Comparison of ENCODE assay signal across 1 cellular context in the genomic region with DNA sequence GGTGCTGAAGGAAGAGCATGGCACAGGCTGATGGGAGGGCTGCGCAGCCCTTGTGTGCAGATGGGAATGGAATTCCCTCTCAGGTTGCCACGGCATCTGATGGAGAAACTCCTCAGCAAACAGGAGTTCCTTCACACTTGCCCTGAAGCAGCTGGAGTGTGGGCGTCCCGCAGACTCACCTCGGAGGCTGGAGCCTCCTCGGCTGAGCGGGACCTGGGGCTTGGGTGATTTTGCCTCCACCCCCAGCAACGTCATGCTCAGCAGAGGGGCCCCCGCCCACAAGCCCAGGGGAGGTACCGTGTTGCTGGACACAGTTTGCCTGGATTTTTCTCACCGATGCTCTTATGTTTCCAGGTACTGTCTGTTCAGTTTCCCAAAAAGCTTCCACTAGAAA.
TF ChIP-seq lines count a peak whose summit lies in the region.

No MANE protein-coding gene starts in this region.

TF ChIP-seq in K562, 482 proteins besides CTCF, POLR2A, EP300 and RAD21 (continued from another document):
- TF ChIP-seq, protein P1, sequence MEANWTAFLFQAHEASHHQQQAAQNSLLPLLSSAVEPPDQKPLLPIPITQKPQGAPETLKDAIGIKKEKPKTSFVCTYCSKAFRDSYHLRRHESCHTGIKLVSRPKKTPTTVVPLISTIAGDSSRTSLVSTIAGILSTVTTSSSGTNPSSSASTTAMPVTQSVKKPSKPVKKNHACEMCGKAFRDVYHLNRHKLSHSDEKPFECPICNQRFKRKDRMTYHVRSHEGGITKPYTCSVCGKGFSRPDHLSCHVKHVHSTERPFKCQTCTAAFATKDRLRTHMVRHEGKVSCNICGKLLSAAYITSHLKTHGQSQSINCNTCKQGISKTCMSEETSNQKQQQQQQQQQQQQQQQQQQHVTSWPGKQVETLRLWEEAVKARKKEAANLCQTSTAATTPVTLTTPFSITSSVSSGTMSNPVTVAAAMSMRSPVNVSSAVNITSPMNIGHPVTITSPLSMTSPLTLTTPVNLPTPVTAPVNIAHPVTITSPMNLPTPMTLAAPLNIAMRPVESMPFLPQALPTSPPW (CRISPR knock-in tag; IDR thresholded peaks at IDR 0.05): peak; percentile 46; the same call in 1 of the 2 replicates
- no peak for TF ChIP-seq ZNF347 (CRISPR knock-in tag; IDR thresholded peaks at IDR 0.05; ENCODE audit: low read depth)
- TF ChIP-seq, protein P2, sequence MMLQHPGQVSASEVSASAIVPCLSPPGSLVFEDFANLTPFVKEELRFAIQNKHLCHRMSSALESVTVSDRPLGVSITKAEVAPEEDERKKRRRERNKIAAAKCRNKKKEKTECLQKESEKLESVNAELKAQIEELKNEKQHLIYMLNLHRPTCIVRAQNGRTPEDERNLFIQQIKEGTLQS (IDR thresholded peaks at IDR 0.05): no peak
- TF ChIP-seq, protein P2 (CRISPR knock-in tag; conservative IDR thresholded peaks at IDR 0.05): no peak
- no peak for TF ChIP-seq ZNF253 (CRISPR knock-in tag; conservative IDR thresholded peaks at IDR 0.05)
- TF ChIP-seq, protein P3, sequence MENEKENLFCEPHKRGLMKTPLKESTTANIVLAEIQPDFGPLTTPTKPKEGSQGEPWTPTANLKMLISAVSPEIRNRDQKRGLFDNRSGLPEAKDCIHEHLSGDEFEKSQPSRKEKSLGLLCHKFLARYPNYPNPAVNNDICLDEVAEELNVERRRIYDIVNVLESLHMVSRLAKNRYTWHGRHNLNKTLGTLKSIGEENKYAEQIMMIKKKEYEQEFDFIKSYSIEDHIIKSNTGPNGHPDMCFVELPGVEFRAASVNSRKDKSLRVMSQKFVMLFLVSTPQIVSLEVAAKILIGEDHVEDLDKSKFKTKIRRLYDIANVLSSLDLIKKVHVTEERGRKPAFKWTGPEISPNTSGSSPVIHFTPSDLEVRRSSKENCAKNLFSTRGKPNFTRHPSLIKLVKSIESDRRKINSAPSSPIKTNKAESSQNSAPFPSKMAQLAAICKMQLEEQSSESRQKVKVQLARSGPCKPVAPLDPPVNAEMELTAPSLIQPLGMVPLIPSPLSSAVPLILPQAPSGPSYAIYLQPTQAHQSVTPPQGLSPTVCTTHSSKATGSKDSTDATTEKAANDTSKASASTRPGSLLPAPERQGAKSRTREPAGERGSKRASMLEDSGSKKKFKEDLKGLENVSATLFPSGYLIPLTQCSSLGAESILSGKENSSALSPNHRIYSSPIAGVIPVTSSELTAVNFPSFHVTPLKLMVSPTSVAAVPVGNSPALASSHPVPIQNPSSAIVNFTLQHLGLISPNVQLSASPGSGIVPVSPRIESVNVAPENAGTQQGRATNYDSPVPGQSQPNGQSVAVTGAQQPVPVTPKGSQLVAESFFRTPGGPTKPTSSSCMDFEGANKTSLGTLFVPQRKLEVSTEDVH (IDR thresholded peaks at IDR 0.05; ENCODE audit: low read depth, partially characterized antibody): no peak
- TF ChIP-seq ETS2 (tag; IDR thresholded peaks at IDR 0.05; ENCODE audit: borderline replicate concordance, poor library complexity, severe bottlenecking): no peak
- TF ChIP-seq, protein P4, sequence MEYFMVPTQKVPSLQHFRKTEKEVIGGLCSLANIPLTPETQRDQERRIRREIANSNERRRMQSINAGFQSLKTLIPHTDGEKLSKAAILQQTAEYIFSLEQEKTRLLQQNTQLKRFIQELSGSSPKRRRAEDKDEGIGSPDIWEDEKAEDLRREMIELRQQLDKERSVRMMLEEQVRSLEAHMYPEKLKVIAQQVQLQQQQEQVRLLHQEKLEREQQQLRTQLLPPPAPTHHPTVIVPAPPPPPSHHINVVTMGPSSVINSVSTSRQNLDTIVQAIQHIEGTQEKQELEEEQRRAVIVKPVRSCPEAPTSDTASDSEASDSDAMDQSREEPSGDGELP (CRISPR knock-in tag; IDR thresholded peaks at IDR 0.05; ENCODE audit: borderline replicate concordance): no peak
- TF ChIP-seq, protein P5, sequence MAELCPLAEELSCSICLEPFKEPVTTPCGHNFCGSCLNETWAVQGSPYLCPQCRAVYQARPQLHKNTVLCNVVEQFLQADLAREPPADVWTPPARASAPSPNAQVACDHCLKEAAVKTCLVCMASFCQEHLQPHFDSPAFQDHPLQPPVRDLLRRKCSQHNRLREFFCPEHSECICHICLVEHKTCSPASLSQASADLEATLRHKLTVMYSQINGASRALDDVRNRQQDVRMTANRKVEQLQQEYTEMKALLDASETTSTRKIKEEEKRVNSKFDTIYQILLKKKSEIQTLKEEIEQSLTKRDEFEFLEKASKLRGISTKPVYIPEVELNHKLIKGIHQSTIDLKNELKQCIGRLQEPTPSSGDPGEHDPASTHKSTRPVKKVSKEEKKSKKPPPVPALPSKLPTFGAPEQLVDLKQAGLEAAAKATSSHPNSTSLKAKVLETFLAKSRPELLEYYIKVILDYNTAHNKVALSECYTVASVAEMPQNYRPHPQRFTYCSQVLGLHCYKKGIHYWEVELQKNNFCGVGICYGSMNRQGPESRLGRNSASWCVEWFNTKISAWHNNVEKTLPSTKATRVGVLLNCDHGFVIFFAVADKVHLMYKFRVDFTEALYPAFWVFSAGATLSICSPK (IDR thresholded peaks at IDR 0.05; ENCODE audit: borderline replicate concordance): no peak
- no peak for TF ChIP-seq MED1 (CRISPR knock-in tag; IDR thresholded peaks at IDR 0.05; ENCODE audit: borderline replicate concordance)
- TF ChIP-seq HIVEP1 (CRISPR knock-in tag; IDR thresholded peaks at IDR 0.05): no peak
- TF ChIP-seq GABPA (tag; conservative IDR thresholded peaks at IDR 0.05; ENCODE audit: low read depth): no peak
- TF ChIP-seq CBX8 (IDR thresholded peaks at IDR 0.05; ENCODE audit: borderline replicate concordance, extremely low read depth, low read depth, low read length, poor library complexity, severe bottlenecking): no peak
- TF ChIP-seq, protein P6, sequence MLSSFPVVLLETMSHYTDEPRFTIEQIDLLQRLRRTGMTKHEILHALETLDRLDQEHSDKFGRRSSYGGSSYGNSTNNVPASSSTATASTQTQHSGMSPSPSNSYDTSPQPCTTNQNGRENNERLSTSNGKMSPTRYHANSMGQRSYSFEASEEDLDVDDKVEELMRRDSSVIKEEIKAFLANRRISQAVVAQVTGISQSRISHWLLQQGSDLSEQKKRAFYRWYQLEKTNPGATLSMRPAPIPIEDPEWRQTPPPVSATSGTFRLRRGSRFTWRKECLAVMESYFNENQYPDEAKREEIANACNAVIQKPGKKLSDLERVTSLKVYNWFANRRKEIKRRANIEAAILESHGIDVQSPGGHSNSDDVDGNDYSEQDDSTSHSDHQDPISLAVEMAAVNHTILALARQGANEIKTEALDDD (IDR thresholded peaks at IDR 0.05): no peak
- TF ChIP-seq, protein P7, sequence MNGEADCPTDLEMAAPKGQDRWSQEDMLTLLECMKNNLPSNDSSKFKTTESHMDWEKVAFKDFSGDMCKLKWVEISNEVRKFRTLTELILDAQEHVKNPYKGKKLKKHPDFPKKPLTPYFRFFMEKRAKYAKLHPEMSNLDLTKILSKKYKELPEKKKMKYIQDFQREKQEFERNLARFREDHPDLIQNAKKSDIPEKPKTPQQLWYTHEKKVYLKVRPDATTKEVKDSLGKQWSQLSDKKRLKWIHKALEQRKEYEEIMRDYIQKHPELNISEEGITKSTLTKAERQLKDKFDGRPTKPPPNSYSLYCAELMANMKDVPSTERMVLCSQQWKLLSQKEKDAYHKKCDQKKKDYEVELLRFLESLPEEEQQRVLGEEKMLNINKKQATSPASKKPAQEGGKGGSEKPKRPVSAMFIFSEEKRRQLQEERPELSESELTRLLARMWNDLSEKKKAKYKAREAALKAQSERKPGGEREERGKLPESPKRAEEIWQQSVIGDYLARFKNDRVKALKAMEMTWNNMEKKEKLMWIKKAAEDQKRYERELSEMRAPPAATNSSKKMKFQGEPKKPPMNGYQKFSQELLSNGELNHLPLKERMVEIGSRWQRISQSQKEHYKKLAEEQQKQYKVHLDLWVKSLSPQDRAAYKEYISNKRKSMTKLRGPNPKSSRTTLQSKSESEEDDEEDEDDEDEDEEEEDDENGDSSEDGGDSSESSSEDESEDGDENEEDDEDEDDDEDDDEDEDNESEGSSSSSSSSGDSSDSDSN (IDR thresholded peaks at IDR 0.05; ENCODE audit: borderline replicate concordance in 1 of 2, low read depth in 2 of 2, low read length in 2 of 2): no peak
- no peak for TF ChIP-seq EHMT2 (IDR thresholded peaks at IDR 0.05)
- TF ChIP-seq ELF1 (tag; IDR thresholded peaks at IDR 0.05): no peak
- TF ChIP-seq WHSC1 (IDR thresholded peaks at IDR 0.05; ENCODE audit: low read length): no peak
- TF ChIP-seq KLF13 (tag; IDR thresholded peaks at IDR 0.05; ENCODE audit: borderline replicate concordance, low read depth): no peak
- TF ChIP-seq ZNF75A (CRISPR knock-in tag; IDR thresholded peaks at IDR 0.05): no peak
